In the genomic region with DNA sequence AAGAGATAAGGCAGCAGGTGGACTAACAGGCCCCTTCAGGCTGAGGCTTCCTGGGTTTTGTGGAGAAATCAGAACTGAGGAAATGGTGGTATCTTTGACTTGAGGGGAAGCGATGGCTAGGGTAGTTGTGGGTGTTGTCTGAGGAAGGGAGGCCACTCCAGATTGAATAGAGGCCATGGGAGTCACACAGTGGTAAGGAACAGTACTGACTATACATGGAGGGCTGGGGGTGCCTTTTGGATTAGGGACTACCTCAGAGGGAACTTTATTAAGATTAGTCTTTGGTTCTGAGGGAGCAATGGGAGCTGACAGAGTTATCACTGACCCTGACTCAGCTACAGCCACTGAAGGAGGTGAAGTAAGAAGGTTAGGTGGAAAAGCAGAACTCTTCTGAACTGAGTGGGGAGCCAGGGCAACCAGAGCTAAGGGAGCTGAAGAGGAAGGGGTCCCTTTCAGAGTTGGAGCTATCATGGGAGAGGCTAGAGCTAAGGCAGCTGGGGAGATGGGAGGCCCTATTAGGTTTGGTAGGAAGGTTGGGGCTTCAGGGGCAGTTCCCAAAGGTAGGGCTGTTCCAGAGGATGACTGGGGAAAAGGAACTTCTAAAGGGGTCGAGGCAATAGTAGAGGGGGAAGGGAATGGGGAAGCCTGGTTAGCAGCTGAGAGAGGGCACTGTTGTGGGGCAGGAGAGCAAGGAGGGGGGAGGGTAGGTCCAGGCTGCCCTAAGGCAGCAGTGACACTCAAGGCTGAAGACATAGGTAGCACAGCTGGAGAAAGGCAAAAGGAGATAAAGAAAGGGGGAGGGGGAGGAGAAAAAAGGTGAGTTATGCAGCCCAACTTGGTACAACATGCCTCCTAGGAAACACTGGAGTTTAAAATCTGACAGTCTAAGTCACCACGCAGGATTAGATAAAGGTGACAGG, we compare ENCODE assay signal across 8 cellular contexts. TPM values are rescaled to one million over a fixed set of nuclear protein-coding genes. Genes with fewer than 3 reads are reported as not detected.
DNase-seq lines count a peak whose midpoint lies in the region; ATAC-seq and TF ChIP-seq lines count a peak whose summit lies in the region.

No MANE protein-coding gene starts in this region.

- H3K4me1 ChIP-seq in BE2C (peaks cover 5% of the 10 kb centered on the region), IMR-90 (ENCODE audit: control insufficient read depth, insufficient read depth, low read length) (peaks cover 10% of the 10 kb centered on the region), mesenchymal stem cell (ENCODE audit: control insufficient read depth, insufficient read depth, low read depth, low read length) (peaks cover 20% of the 10 kb centered on the region)

- no peak overlapping the region for H4K8ac ChIP-seq in IMR-90 (ENCODE audit: low read depth in 2 of 2, low read length in 2 of 2)
- no peak overlapping the region for H4K8ac ChIP-seq in mesenchymal stem cell (ENCODE audit: low read length)

- CTCF ChIA-PET in IMR-90 (lab: Yijun Ruan, JAX) = no interaction called here

- WGBS in IMR-90 (ENCODE audit: extremely low coverage in 2 of 2, insufficient read length in 1 of 2), 2 experiments = 90% methylated on average over 2 of the region's 3 CpGs; no CpG with 5 or more reads in 1 of the 2 experiments
- WGBS in mesenchymal stem cell = 87% methylated on average over 3 of the region's 3 CpGs

- no peak for TF ChIP-seq RAD21 in IMR-90 (IDR thresholded peaks at IDR 0.05; ENCODE audit: low read length)

- H3K4me2 ChIP-seq in IMR-90 (ENCODE audit: low read depth, low read length) = no peak overlapping the region
- H3K4me2 ChIP-seq in mesenchymal stem cell (ENCODE audit: low read length, poor library complexity, severe bottlenecking) = peak overlapping the region; percentile 40

- no peak overlapping the region for H3K9ac ChIP-seq in IMR-90 (ENCODE audit: low read depth, low read length)
- no peak overlapping the region for H3K9ac ChIP-seq in mesenchymal stem cell (ENCODE audit: low read length)

- BruUV-seq in IMR-90 (replicated peaks; lab: Mats Ljungman, UMichigan) = no TSS peak

- H3K23ac ChIP-seq in IMR-90 (ENCODE audit: low read depth, low read length) = 0 out of 2 replicates have a peak overlapping the region, but pooled peaks have one; percentile 17
- peak overlapping the region in 1 of 2 experiments; percentile 86 for H3K23ac ChIP-seq in mesenchymal stem cell (ENCODE audit: low read length in 2 of 2)

- no peak overlapping the region for H4K91ac ChIP-seq in IMR-90 (ENCODE audit: insufficient read depth, low read depth, low read length)
- H4K91ac ChIP-seq in mesenchymal stem cell (ENCODE audit: low read length) = no peak overlapping the region

- H4K20me1 ChIP-seq in IMR-90 (ENCODE audit: insufficient read depth, low read length) = peaks cover 77% of the 10 kb centered on the region

- no peak overlapping the region for H2BK20ac ChIP-seq in IMR-90 (ENCODE audit: low read depth, low read length)

- peak overlapping the region; percentile 21; the same call in 1 of the 2 replicates for H3K4me3 ChIP-seq in BE2C (ENCODE audit: low read depth, low read length)
- H3K4me3 ChIP-seq in IMR-90 (ENCODE audit: insufficient read depth, low read depth, low read length) = no peak overlapping the region
- H3K4me3 ChIP-seq in mesenchymal stem cell (ENCODE audit: insufficient read depth in 1 of 2, low read depth in 1 of 2, low read length in 2 of 2) = peak overlapping the region in 1 of 2 experiments; percentile 97

- ATAC-seq in IMR-90 (ENCODE audit: low read depth) (no peak), HG02973 (IDR thresholded peaks at IDR 0.05; ENCODE audit: unreplicated experiment) (no peak), HG03565 (IDR thresholded peaks at IDR 0.05; ENCODE audit: unreplicated experiment) (no peak)

- DNase-seq in BE2C (no peak), IMR-90 (no peak), mesenchymal stem cell (no peak), NCI-H69 (lab: John Stamatoyannopoulos, UW) (no peak), GM20000 (ENCODE audit: low spot score) (no peak)
- no peak for DNase-seq in activated naive CD8-positive, alpha-beta T cell treated with anti-CD3 and anti-CD28 coated beads for 36 hours

- no peak overlapping the region for H3K27ac ChIP-seq in IMR-90 (ENCODE audit: insufficient read depth, low read length)
- peak overlapping the region; percentile 8 for H3K27ac ChIP-seq in mesenchymal stem cell (ENCODE audit: low read length, poor library complexity, severe bottlenecking)

- H3K9me3 ChIP-seq in BE2C = no peaks in the 10 kb centered on the region
- H3K9me3 ChIP-seq in IMR-90 (ENCODE audit: control insufficient read depth, insufficient read depth, low read length) = no peaks in the 10 kb centered on the region
- H3K9me3 ChIP-seq in mesenchymal stem cell (ENCODE audit: control insufficient read depth, low read length) = no peaks in the 10 kb centered on the region

- H3K79me1 ChIP-seq in IMR-90 (ENCODE audit: low read depth in 1 of 2, low read length in 2 of 2) = peaks cover 0 to 63% of the 10 kb centered on the region in 2 experiments
- H3K79me1 ChIP-seq in mesenchymal stem cell (replicated peaks; ENCODE audit: low read length, poor library complexity, severe bottlenecking) = peaks cover 3% of the 10 kb centered on the region

- no peak overlapping the region for H3K14ac ChIP-seq in IMR-90 (replicated peaks; ENCODE audit: low read depth, low read length)
- peak overlapping the region in 1 of 2 experiments; percentile 28 for H3K14ac ChIP-seq in mesenchymal stem cell (ENCODE audit: low read length in 2 of 2)

- H3K18ac ChIP-seq in IMR-90 (ENCODE audit: low read depth, low read length) = no peak overlapping the region
- H3K18ac ChIP-seq in mesenchymal stem cell (ENCODE audit: low read depth in 1 of 2, low read length in 2 of 2) = peak overlapping the region in 1 of 2 experiments; percentile 43

- H3K56ac ChIP-seq in IMR-90 (ENCODE audit: extremely low read depth, insufficient read depth, low read length) = no peak overlapping the region

- TF ChIP-seq CTCF in BE2C (IDR thresholded peaks at IDR 0.05; ENCODE audit: low read depth, low read length) = no peak
- TF ChIP-seq CTCF in IMR-90 (conservative IDR thresholded peaks at IDR 0.05; ENCODE audit: low read depth, low read length) = no peak
- TF ChIP-seq CTCF in GM20000 (IDR thresholded peaks at IDR 0.05; ENCODE audit: extremely low read depth, missing control alignments) = no peak

- intact Hi-C loops in IMR-90 (cut with micrococcal nuclease) = no loop called here

- H3K9me1 ChIP-seq in IMR-90 (ENCODE audit: insufficient read depth, low read length) = peaks cover 32% of the 10 kb centered on the region

- H3K27ac Mint-ChIP-seq in activated naive CD8-positive, alpha-beta T cell treated with anti-CD3 and anti-CD28 coated beads for 36 hours = peak overlapping the region; percentile 81

- in situ Hi-C loops in IMR-90 (cut with MboI; ENCODE audit: low sequenced_read_pairs) = no loop called here

- peaks cover 84% of the 10 kb centered on the region for H3K36me3 Mint-ChIP-seq in activated naive CD8-positive, alpha-beta T cell treated with anti-CD3 and anti-CD28 coated beads for 36 hours

- H2AFZ ChIP-seq in IMR-90 (replicated peaks; ENCODE audit: low read length, poor library complexity) (no peak overlapping the region), mesenchymal stem cell (ENCODE audit: low read depth, low read length) (no peak overlapping the region)

- TF ChIP-seq POLR2A in IMR-90 (IDR thresholded peaks at IDR 0.05; ENCODE audit: low read depth, low read length) = no peak

- dilution Hi-C loops in IMR-90 (cut with HindIII; ENCODE audit: low sequenced_read_pairs, unreplicated experiment) = no loop called here

- H3K27me3 ChIP-seq in BE2C (no peaks in the 10 kb centered on the region), IMR-90 (ENCODE audit: control insufficient read depth, insufficient read depth, low read length) (no peaks in the 10 kb centered on the region), mesenchymal stem cell (ENCODE audit: control insufficient read depth in 1 of 2, insufficient read depth in 1 of 2, low read length in 2 of 2) (no peaks in the 10 kb centered on the region)

- H2AK5ac ChIP-seq in IMR-90 (ENCODE audit: low read depth, low read length) (no peak overlapping the region), mesenchymal stem cell (ENCODE audit: low read length, severe bottlenecking) (no peak overlapping the region)

- POLR2A ChIA-PET in IMR-90 (lab: Charles Lee; ENCODE audit: unreplicated experiment) = interaction anchor here (0.5 to 0.6 kb wide), 2 partner anchors 11 to 104 kb away, joined by 3 to 4 read pairs; no protein-coding TSS in a partner anchor

- H3K4me3 Mint-ChIP-seq in activated naive CD8-positive, alpha-beta T cell treated with anti-CD3 and anti-CD28 coated beads for 36 hours = peak overlapping the region; percentile 94

- H2BK120ac ChIP-seq in IMR-90 (ENCODE audit: low read depth, low read length) = no peak overlapping the region
- H2BK120ac ChIP-seq in mesenchymal stem cell (ENCODE audit: low read depth, low read length) = no peak overlapping the region

- peak overlapping the region; percentile 49 for H2AK9ac ChIP-seq in IMR-90 (replicated peaks; ENCODE audit: low read depth, low read length, poor library complexity)

- H3K9me3 Mint-ChIP-seq in activated naive CD8-positive, alpha-beta T cell treated with anti-CD3 and anti-CD28 coated beads for 36 hours = no peaks in the 10 kb centered on the region

- H2BK15ac ChIP-seq in IMR-90 (ENCODE audit: low read depth, low read length) (no peak overlapping the region), mesenchymal stem cell (ENCODE audit: low read depth, poor library complexity, severe bottlenecking) (no peak overlapping the region)

- peaks cover 75% of the 10 kb centered on the region for H3K36me3 ChIP-seq in BE2C
- peaks cover 39% of the 10 kb centered on the region for H3K36me3 ChIP-seq in IMR-90 (ENCODE audit: control insufficient read depth, insufficient read depth, low read length)
- H3K36me3 ChIP-seq in mesenchymal stem cell (ENCODE audit: control insufficient read depth in 1 of 2, insufficient read depth in 2 of 2, low read depth in 1 of 2, low read length in 2 of 2) = peaks cover 50 to 59% of the 10 kb centered on the region in 2 experiments

- H3K4me1 Mint-ChIP-seq in activated naive CD8-positive, alpha-beta T cell treated with anti-CD3 and anti-CD28 coated beads for 36 hours = peaks cover 68% of the 10 kb centered on the region

- no peaks in the 10 kb centered on the region for H3K27me3 Mint-ChIP-seq in activated naive CD8-positive, alpha-beta T cell treated with anti-CD3 and anti-CD28 coated beads for 36 hours

- H2BK5ac ChIP-seq in IMR-90 (ENCODE audit: low read depth, low read length, poor library complexity, severe bottlenecking) = no peak overlapping the region
- H2BK5ac ChIP-seq in mesenchymal stem cell (ENCODE audit: low read depth, low read length, poor library complexity, severe bottlenecking) = peak overlapping the region; percentile 33

- H2BK12ac ChIP-seq in mesenchymal stem cell (ENCODE audit: low read length in 2 of 2) = peak overlapping the region in 1 of 2 experiments; percentile 62

- no peak overlapping the region for H4K5ac ChIP-seq in IMR-90 (ENCODE audit: low read depth, low read length)

- H3K4ac ChIP-seq in IMR-90 (ENCODE audit: low read depth, low read length) (no peak overlapping the region), mesenchymal stem cell (ENCODE audit: low read depth in 1 of 2, low read length in 2 of 2) (no peak overlapping the region)

RNA-seq across cellular contexts. Expression of a gene that starts 4.1 kb away (rescaled TPM):
- 1,068 TPM for polyA plus RNA-seq in BE2C (2012; ENCODE audit: insufficient read depth, insufficient read length, low read depth)
- 1,223 and 1,512 TPM in 2 replicates for total RNA-seq in IMR-90 (2012; rRNA removed)
- 587 and 662 TPM in 2 replicates for polyA plus RNA-seq in IMR-90 (2012; rRNA removed)
- polyA plus RNA-seq in IMR-90 (2012; cell fraction: cytosol; rRNA removed) = 249 and 281 TPM in 2 replicates
- polyA plus RNA-seq in IMR-90 (2012; cell fraction: nucleus; rRNA removed; ENCODE audit: low replicate concordance) = 74.3 and 201 TPM in 2 replicates
- 1,000 to 10,000 TPM; 1,112 to 1,149 TPM for total RNA-seq in activated naive CD8-positive, alpha-beta T cell treated with anti-CD3 and anti-CD28 coated beads for 36 hours
- polyA plus RNA-seq in mesenchymal stem cell (2013, experiment 1 of 2) = 1,835 TPM
- 1,781 TPM for polyA plus RNA-seq in mesenchymal stem cell (2013, experiment 2 of 2)

RNA-seq across cellular contexts. Expression of a gene that starts 31.2 kb away (rescaled TPM):
- 4.0 TPM for polyA plus RNA-seq in BE2C (2012; ENCODE audit: insufficient read depth, insufficient read length, low read depth)
- total RNA-seq in IMR-90 (2012; rRNA removed) = 12.0 and 15.3 TPM in 2 replicates
- polyA plus RNA-seq in IMR-90 (2012; rRNA removed) = 6.7 and 8.6 TPM in 2 replicates
- 0.96 and 1.0 TPM in 2 replicates for polyA plus RNA-seq in IMR-90 (2012; cell fraction: cytosol; rRNA removed)
- 1.4 and 4.9 TPM in 2 replicates for polyA plus RNA-seq in IMR-90 (2012; cell fraction: nucleus; rRNA removed; ENCODE audit: low replicate concordance)
- total RNA-seq in activated naive CD8-positive, alpha-beta T cell treated with anti-CD3 and anti-CD28 coated beads for 36 hours = 100 to 1,000 TPM in 1 of 2 experiments, 10 to 100 TPM in 1; 95.4 to 100 TPM
- polyA plus RNA-seq in mesenchymal stem cell (2013, experiment 1 of 2) = 2.4 TPM
- polyA plus RNA-seq in mesenchymal stem cell (2013, experiment 2 of 2) = 2.3 TPM

RNA-seq across cellular contexts. Expression of a gene that starts 32.9 kb away (rescaled TPM):
- polyA plus RNA-seq in BE2C (2012; ENCODE audit: insufficient read depth, insufficient read length, low read depth) = 219 TPM
- 42.7 and 101 TPM in 2 replicates for total RNA-seq in IMR-90 (2012; rRNA removed)
- polyA plus RNA-seq in IMR-90 (2012; rRNA removed) = 70.4 and 73.2 TPM in 2 replicates
- 24.6 and 33.9 TPM in 2 replicates for polyA plus RNA-seq in IMR-90 (2012; cell fraction: cytosol; rRNA removed)
- polyA plus RNA-seq in IMR-90 (2012; cell fraction: nucleus; rRNA removed; ENCODE audit: low replicate concordance) = 13.9 and 18.5 TPM in 2 replicates
- total RNA-seq in activated naive CD8-positive, alpha-beta T cell treated with anti-CD3 and anti-CD28 coated beads for 36 hours = 100 to 1,000 TPM; 402 to 403 TPM
- 149 TPM for polyA plus RNA-seq in mesenchymal stem cell (2013, experiment 1 of 2)
- 152 TPM for polyA plus RNA-seq in mesenchymal stem cell (2013, experiment 2 of 2)

RNA-seq across cellular contexts. Expression of a gene that starts 42.2 kb away (rescaled TPM):
- 5.7 TPM for polyA plus RNA-seq in BE2C (2012; ENCODE audit: insufficient read depth, insufficient read length, low read depth)
- 1.3 and 1.4 TPM in 2 replicates for total RNA-seq in IMR-90 (2012; rRNA removed)
- polyA plus RNA-seq in IMR-90 (2012; rRNA removed) = 1.2 and 1.4 TPM in 2 replicates
- polyA plus RNA-seq in IMR-90 (2012; cell fraction: cytosol; rRNA removed) = 0.54 and 0.57 TPM in 2 replicates
- polyA plus RNA-seq in IMR-90 (2012; cell fraction: nucleus; rRNA removed; ENCODE audit: low replicate concordance) = 0.40 and 0.92 TPM in 2 replicates
- 1 to 10 TPM; 1.7 to 1.9 TPM for total RNA-seq in activated naive CD8-positive, alpha-beta T cell treated with anti-CD3 and anti-CD28 coated beads for 36 hours
- 1.3 TPM for polyA plus RNA-seq in mesenchymal stem cell (2013, experiment 1 of 2)
- 1.2 TPM for polyA plus RNA-seq in mesenchymal stem cell (2013, experiment 2 of 2)
